In genomic region chr15:78810003-78810376, GRCh38 we compare ENCODE assay signal across 9 cellular contexts. TPM values are rescaled to one million over a fixed set of nuclear protein-coding genes. Genes with fewer than 3 reads are reported as not detected.
DNase-seq lines count a peak whose midpoint lies in the region; ATAC-seq and TF ChIP-seq lines count a peak whose summit lies in the region.
"Had no signal": no experiment of that assay in that cellular context is flagged by ENCODE, and none has a peak within 500 bp of the region (broad histone marks: within the 10 kb centered on the region; RNA-seq: fewer than 3 reads in every experiment).

No MANE protein-coding gene starts in this region.

- no peaks in the 10 kb centered on the region for H3K27me3 ChIP-seq in stomach smooth muscle (ENCODE audit: control insufficient read depth in 1 of 2, insufficient read depth in 2 of 2, low read length in 2 of 2)

- peaks cover 34% of the 10 kb centered on the region for H3K4me1 Mint-ChIP-seq in brain

- H3K9me3 Mint-ChIP-seq in brain = peaks cover 0 to 4% (median 0%) of the 10 kb centered on the region in 5 experiments

- H3K27ac Mint-ChIP-seq in brain = peak overlapping the region in 4 of 5 experiments; percentile 12 to 73 (median 38)

- H3K4me1 ChIP-seq in stomach smooth muscle (ENCODE audit: control insufficient read depth, insufficient read depth, low read length) = peaks cover 19% of the 10 kb centered on the region

- no peak overlapping the region for H3K27ac ChIP-seq in stomach smooth muscle (ENCODE audit: low read length)
- H3K27ac ChIP-seq: KMS-11 had no signal

- H3K9me3 ChIP-seq in stomach smooth muscle (ENCODE audit: control insufficient read depth in 2 of 2, low read length in 2 of 2) = peaks cover 0 to 4% of the 10 kb centered on the region in 2 donors

- ATAC-seq in GM21381 (IDR thresholded peaks at IDR 0.05; ENCODE audit: unreplicated experiment) = no peak

- peak overlapping the region; percentile 65 to 80 for H3K4me3 ChIP-seq in stomach smooth muscle (ENCODE audit: low read length in 2 of 2)

- no peaks in the 10 kb centered on the region for H3K36me3 ChIP-seq in stomach smooth muscle (ENCODE audit: control insufficient read depth in 2 of 2, insufficient read depth in 2 of 2, low read length in 2 of 2)

- H3K9ac ChIP-seq in stomach smooth muscle (ENCODE audit: low read length in 2 of 2) = peak overlapping the region in 1 of 2 donors; percentile 29
- H3K9ac ChIP-seq: KMS-11 had no signal

- no peak for TF ChIP-seq CTCF in brain (conservative IDR thresholded peaks at IDR 0.05)

- H3K36me3 Mint-ChIP-seq in brain = peaks cover 7% of the 10 kb centered on the region

- DNase-seq in NCI-H82 (lab: John Stamatoyannopoulos, UW) = peak; percentile 50
- DNase-seq in NCI-H82 treated with DMSO at 0.1 percent for 48 hours (lab: John Stamatoyannopoulos, UW; ENCODE audit: unreplicated experiment) = no peak
- peak; percentile 7 for DNase-seq in left kidney (ENCODE audit: low read depth, low spot score)
- no peak for DNase-seq in GDM1 (lab: John Stamatoyannopoulos, UW)
- DNase-seq in stimulated activated CD4-positive, alpha-beta T cell treated with anti-CD3 and anti-CD28 coated beads, Interleukin-4, amount 100 ng/mL, for 4 hours = no peak

- H3K4me3 Mint-ChIP-seq in brain = peak overlapping the region; percentile 78 to 94 (median 85)

- peaks cover 4% of the 10 kb centered on the region for H3K27me3 Mint-ChIP-seq in brain

RNA-seq across cellular contexts. Expression of gene ADAMTS7, which starts 1.3 kb away (rescaled TPM):
- 0.97 TPM for polyA plus RNA-seq in brain (ENCODE audit: insufficient read depth, low read depth, low replicate concordance)

Comparison
In these comparisons a context has a peak if more than half of its experiments do, and no peak if none do; other contexts are left out.
1. DNase-seq: peak in NCI-H82 (single experiment) and left kidney (single experiment); none in NCI-H82 treated with DMSO at 0.1 percent for 48 hours (single experiment), GDM1 (single experiment) and stimulated activated CD4-positive, alpha-beta T cell treated with anti-CD3 and anti-CD28 coated beads, Interleukin-4, amount 100 ng/mL, for 4 hours (0 of 2).